ENCODE assay signal across 8 cellular contexts in genomic region chr19:7099597-7099921, GRCh38. TPM values are rescaled to one million over a fixed set of nuclear protein-coding genes. Genes with fewer than 3 reads are reported as not detected.
A peak's percentile ranks its signal among the peaks of the same experiment; 100 is the strongest.
DNase-seq lines count a peak whose midpoint lies in the region; ATAC-seq, FAIRE-seq and TF ChIP-seq lines count a peak whose summit lies in the region.

No MANE protein-coding gene starts in this region.

- H3K18ac ChIP-seq in mesendoderm (ENCODE audit: low read length) = no peak overlapping the region

- no peak overlapping the region for H3K23ac ChIP-seq in mesendoderm (ENCODE audit: low read length)

- intact Hi-C loops in tibial artery (cut with DNase I; ENCODE audit: low total_unique reads) = loop anchor here (5.0 kb wide), 1 partner anchor 583 kb away; the partner anchor contains the start of gene TRAPPC5

- peak overlapping the region; percentile 91 for H3K4me3 Mint-ChIP-seq in astrocyte (ENCODE audit: unreplicated experiment)

- H3K36me3 Mint-ChIP-seq in astrocyte (ENCODE audit: low read depth, unreplicated experiment) = peaks cover 13% of the 10 kb centered on the region

- H3K56ac ChIP-seq in mesendoderm (ENCODE audit: low read length) = peak overlapping the region; percentile 98

- peaks cover 23% of the 10 kb centered on the region for H3K9me3 Mint-ChIP-seq in astrocyte (ENCODE audit: unreplicated experiment)

- no peak overlapping the region for H3K27ac Mint-ChIP-seq in astrocyte (ENCODE audit: unreplicated experiment)

- ATAC-seq in HG03521 (IDR thresholded peaks at IDR 0.05; ENCODE audit: unreplicated experiment) = no peak

- H3K36me3 ChIP-seq in astrocyte (ENCODE audit: insufficient read depth, low read length) (no peaks in the 10 kb centered on the region), mesendoderm (ENCODE audit: control insufficient read depth, insufficient read depth, low read length) (no peaks in the 10 kb centered on the region), tibial artery (no peaks in the 10 kb centered on the region)

- H3K4ac ChIP-seq in mesendoderm (ENCODE audit: low read depth, low read length) = no peak overlapping the region

- no peak overlapping the region for H2BK15ac ChIP-seq in mesendoderm (replicated peaks; ENCODE audit: low read depth)

- H3K27me3 ChIP-seq in astrocyte (ENCODE audit: insufficient read depth, low read length) (no peaks in the 10 kb centered on the region), mesendoderm (ENCODE audit: insufficient read depth, low read length, poor library complexity) (no peaks in the 10 kb centered on the region), tibial artery (no peaks in the 10 kb centered on the region)

- peak overlapping the region; percentile 60 for H3K4me3 ChIP-seq in astrocyte (ENCODE audit: insufficient read depth, low read depth, low read length)
- H3K4me3 ChIP-seq in mesendoderm (ENCODE audit: low read length) = no peak overlapping the region
- peak overlapping the region; percentile 52 to 61 for H3K4me3 ChIP-seq in tibial artery

- H3K9ac ChIP-seq in astrocyte (ENCODE audit: low read length) (peak overlapping the region; percentile 87), mesendoderm (ENCODE audit: low read length) (peak overlapping the region; percentile 80)

- no peaks in the 10 kb centered on the region for H3K79me2 ChIP-seq in astrocyte (ENCODE audit: insufficient read depth, low read length)
- no peaks in the 10 kb centered on the region for H3K79me2 ChIP-seq in mesendoderm (ENCODE audit: control insufficient read depth, insufficient read depth, low read length)

- H4K20me1 ChIP-seq in astrocyte (ENCODE audit: insufficient read depth, low read length) = no peaks in the 10 kb centered on the region

- peaks cover 2% of the 10 kb centered on the region for H3K27me3 Mint-ChIP-seq in astrocyte (ENCODE audit: low read depth, unreplicated experiment)

- H3K4me2 ChIP-seq in astrocyte (ENCODE audit: low read length) (peak overlapping the region; percentile 83), mesendoderm (ENCODE audit: low read length) (peak overlapping the region; percentile 56)

- no peaks in the 10 kb centered on the region for H3K4me1 ChIP-seq in astrocyte (ENCODE audit: insufficient read depth, low read length)
- no peaks in the 10 kb centered on the region for H3K4me1 ChIP-seq in mesendoderm (ENCODE audit: control insufficient read depth, low read depth, low read length)
- peaks cover 0 to 7% (median 0%) of the 10 kb centered on the region in 4 donors for H3K4me1 ChIP-seq in tibial artery

- no peak for TF ChIP-seq CTCF in astrocyte (IDR thresholded peaks at IDR 0.05; ENCODE audit: insufficient read depth, low read depth, low read length)
- no peak for TF ChIP-seq CTCF in tibial artery (IDR thresholded peaks at IDR 0.05)

- WGBS in mesendoderm (ENCODE audit: extremely low coverage, insufficient coverage, low lambda C conversion rate) = no CpG with 5 or more reads among the region's 9 CpGs

- H4K5ac ChIP-seq in mesendoderm (ENCODE audit: low read length) = no peak overlapping the region

- no peak overlapping the region for H2BK5ac ChIP-seq in mesendoderm (ENCODE audit: low read length)

- H4K8ac ChIP-seq in mesendoderm (ENCODE audit: low read depth, low read length) = no peak overlapping the region

- H2AFZ ChIP-seq in astrocyte (ENCODE audit: low read depth, low read length) = peak overlapping the region; percentile 91

- H3K9me3 ChIP-seq in astrocyte (ENCODE audit: insufficient read depth, low read depth, low read length) (peaks cover 6% of the 10 kb centered on the region), tibial artery (peaks cover 0 to 7% (median 5%) of the 10 kb centered on the region in 3 donors)

- DNase-seq in activated T-cell treated with anti-CD3 and anti-CD28 coated beads for 1 hour (ENCODE audit: low read depth) (peak; percentile 51), astrocyte (ENCODE audit: low read depth) (no peak), mesendoderm (no peak), tibial artery (no peak), amniotic stem cell (lab: John Stamatoyannopoulos, UW) (no peak), MV-4-11 (lab: John Stamatoyannopoulos, UW) (no peak)
- DNase-seq in activated T-cell treated with anti-CD3 and anti-CD28 coated beads, Interleukin-2, amount 50 U/mL, for 48 hours = no peak

- FAIRE-seq in astrocyte (lab: Jason Lieb, UNC) = no peak

- H2BK120ac ChIP-seq in mesendoderm (ENCODE audit: low read depth, low read length) = no peak overlapping the region

- no peaks in the 10 kb centered on the region for H3K79me1 ChIP-seq in mesendoderm (ENCODE audit: low read length)

- H3K27ac ChIP-seq in astrocyte (ENCODE audit: low read depth, low read length) (peak overlapping the region; percentile 78), mesendoderm (ENCODE audit: low read depth, low read length) (no peak overlapping the region), tibial artery (peak overlapping the region; percentile 86 to 90)

- no peak overlapping the region for H2AK5ac ChIP-seq in mesendoderm (ENCODE audit: low read length)

- H3K4me1 Mint-ChIP-seq in astrocyte (ENCODE audit: low read depth, unreplicated experiment) = no peaks in the 10 kb centered on the region

RNA-seq across cellular contexts. Expression of gene ZNF557, which starts 30.1 kb away (rescaled TPM):
- total RNA-seq in astrocyte = 9.0 and 9.6 TPM in 2 replicates
- polyA plus RNA-seq in mesendoderm (2013, experiment 1 of 2) = 3.2 TPM
- 3.0 TPM for polyA plus RNA-seq in mesendoderm (2013, experiment 2 of 2)

RNA-seq across cellular contexts. Expression of gene MBD3L3, which starts 41.1 kb away (rescaled TPM):
- total RNA-seq in astrocyte = not detected in 2 replicates
- not detected for polyA plus RNA-seq in mesendoderm (2013, experiment 1 of 2)
- not detected for polyA plus RNA-seq in mesendoderm (2013, experiment 2 of 2)

RNA-seq across cellular contexts. Expression of gene MBD3L2, which starts 50.4 kb away (rescaled TPM):
- total RNA-seq in astrocyte = 0.57 TPM in 1 of 2 replicates, not detected in the other
- polyA plus RNA-seq in mesendoderm (2013, experiment 1 of 2) = not detected
- polyA plus RNA-seq in mesendoderm (2013, experiment 2 of 2) = not detected

RNA-seq across cellular contexts. Expression of gene MBD3L4, which starts 59.6 kb away (rescaled TPM):
- not detected in 2 replicates for total RNA-seq in astrocyte
- not detected for polyA plus RNA-seq in mesendoderm (2013, experiment 1 of 2)
- not detected for polyA plus RNA-seq in mesendoderm (2013, experiment 2 of 2)
